8 cellular contexts compared by ENCODE assay signal in the genomic region with DNA sequence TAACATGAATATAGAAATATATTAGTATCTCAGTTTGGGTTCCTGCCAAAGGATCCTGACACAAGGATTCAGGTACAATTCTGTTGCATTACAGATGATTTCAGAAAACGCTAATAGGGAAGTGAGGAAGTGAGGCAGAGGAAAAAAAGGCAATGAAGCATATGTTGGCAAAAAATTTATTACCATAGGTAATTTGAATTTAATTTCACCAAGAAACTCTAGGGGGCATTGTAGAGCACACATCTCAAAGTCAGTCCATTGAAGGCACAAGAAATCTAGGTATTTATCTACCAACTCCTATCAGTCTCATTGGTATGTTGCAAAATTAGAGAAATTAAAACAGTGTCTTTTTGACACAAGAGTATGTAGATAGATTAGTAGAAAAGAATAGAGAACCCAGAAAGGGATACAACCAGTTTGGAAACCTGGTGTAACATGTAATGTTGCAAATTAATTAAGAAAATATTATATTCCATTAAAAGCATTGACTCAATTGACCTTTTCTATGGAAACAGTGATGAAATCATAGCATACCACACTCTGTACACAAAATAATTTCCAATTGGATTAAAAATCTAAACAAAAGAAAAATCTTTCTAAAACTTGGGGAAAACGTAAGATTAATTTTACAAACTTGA.
DNase-seq lines count a peak whose midpoint lies in the region; ATAC-seq and TF ChIP-seq lines count a peak whose summit lies in the region.

No MANE protein-coding gene starts in this region.

- H3K4me1 Mint-ChIP-seq in stimulated activated memory B cell treated with anti-CD40 and anti-IgM and Interleukin-4, amounts not matched to agents 10 μg/mL and 1 μg/mL and 100 μg/mL, for 72 hours = no peaks in the 10 kb centered on the region
- H3K4me1 Mint-ChIP-seq in CD4-positive, alpha-beta T cell (ENCODE audit: low read depth) = no peaks in the 10 kb centered on the region

- CTCF ChIA-PET in CD4-positive, alpha-beta T cell (lab: Charles Lee) = no interaction called here

- no peaks in the 10 kb centered on the region for H3K27me3 Mint-ChIP-seq in stimulated activated memory B cell treated with anti-CD40 and anti-IgM and Interleukin-4, amounts not matched to agents 10 μg/mL and 1 μg/mL and 100 μg/mL, for 72 hours
- no peaks in the 10 kb centered on the region for H3K27me3 Mint-ChIP-seq in CD4-positive, alpha-beta T cell

- TF ChIP-seq CTCF in GM06990 (IDR thresholded peaks at IDR 0.05; ENCODE audit: insufficient read depth, low read length, poor library complexity, severe bottlenecking) (peak; percentile 32), VCaP (conservative IDR thresholded peaks at IDR 0.05) (peak; percentile 52), liver (IDR thresholded peaks at IDR 0.05; ENCODE audit: low read depth, low read length, missing input control) (peak; percentile 20)
- TF ChIP-seq CTCF in CD4-positive, alpha-beta T cell (IDR thresholded peaks at IDR 0.05) = no peak

- no peaks in the 10 kb centered on the region for H3K9me3 ChIP-seq in liver (ENCODE audit: control insufficient read depth in 4 of 4, low read length in 3 of 4)
- H3K9me3 ChIP-seq in CD4-positive, alpha-beta T cell (ENCODE audit: control insufficient read depth, low read length) = no peaks in the 10 kb centered on the region

- no peak overlapping the region for H3K9ac ChIP-seq in liver (ENCODE audit: low read depth in 1 of 2, low read length in 2 of 2)

- TF ChIP-seq RAD21 in Ishikawa (IDR thresholded peaks at IDR 0.05; ENCODE audit: low read depth) (peak; percentile 39), liver (IDR thresholded peaks at IDR 0.05) (peak; percentile 19 to 32)

- peaks cover 9% of the 10 kb centered on the region for H3K9me3 Mint-ChIP-seq in stimulated activated memory B cell treated with anti-CD40 and anti-IgM and Interleukin-4, amounts not matched to agents 10 μg/mL and 1 μg/mL and 100 μg/mL, for 72 hours
- peaks cover 2% of the 10 kb centered on the region for H3K9me3 Mint-ChIP-seq in CD4-positive, alpha-beta T cell

- H3K27me3 ChIP-seq in GM06990 (replicated peaks; ENCODE audit: control insufficient read depth, insufficient read depth, low read length) = no peaks in the 10 kb centered on the region
- H3K27me3 ChIP-seq in liver (ENCODE audit: control insufficient read depth in 4 of 4, insufficient read depth in 4 of 4, low read length in 3 of 4) = no peaks in the 10 kb centered on the region
- H3K27me3 ChIP-seq in CD4-positive, alpha-beta T cell (ENCODE audit: control insufficient read depth, insufficient read depth, low read length) = no peaks in the 10 kb centered on the region

- DNase-seq in GM06990 (ENCODE audit: extremely low read depth, insufficient read length) = no peak
- no peak for DNase-seq in GF-D8 (lab: John Stamatoyannopoulos, UW)
- no peak for DNase-seq in CD4-positive, alpha-beta T cell
- DNase-seq in NK-92 (lab: John Stamatoyannopoulos, UW; ENCODE audit: unreplicated experiment) = no peak

- 48% methylated on average over 2 of the region's 2 CpGs for WGBS in liver

- ATAC-seq in stimulated activated memory B cell treated with anti-CD40 and anti-IgM and Interleukin-4, amounts not matched to agents 10 μg/mL and 1 μg/mL and 100 μg/mL, for 72 hours = no peak
- no peak for ATAC-seq in CD4-positive, alpha-beta T cell (ENCODE audit: poor library complexity)

- H3K4me1 ChIP-seq in liver (ENCODE audit: control insufficient read depth in 4 of 4, insufficient read depth in 4 of 4, low read length in 3 of 4) = no peaks in the 10 kb centered on the region

- H3K4me3 ChIP-seq in GM06990 (replicated peaks; ENCODE audit: low read depth, low read length) = no peak overlapping the region
- no peak overlapping the region for H3K4me3 ChIP-seq in liver (ENCODE audit: low read depth in 1 of 3, low read length in 3 of 3)

- H3K27ac Mint-ChIP-seq in stimulated activated memory B cell treated with anti-CD40 and anti-IgM and Interleukin-4, amounts not matched to agents 10 μg/mL and 1 μg/mL and 100 μg/mL, for 72 hours = no peak overlapping the region
- no peak overlapping the region for H3K27ac Mint-ChIP-seq in CD4-positive, alpha-beta T cell

- POLR2A ChIA-PET in CD4-positive, alpha-beta T cell (lab: Charles Lee) = no interaction called here

- H3K36me3 Mint-ChIP-seq in stimulated activated memory B cell treated with anti-CD40 and anti-IgM and Interleukin-4, amounts not matched to agents 10 μg/mL and 1 μg/mL and 100 μg/mL, for 72 hours = no peaks in the 10 kb centered on the region
- no peaks in the 10 kb centered on the region for H3K36me3 Mint-ChIP-seq in CD4-positive, alpha-beta T cell (ENCODE audit: low read depth)

- TF ChIP-seq EP300 in Ishikawa (IDR thresholded peaks at IDR 0.05; ENCODE audit: borderline replicate concordance) = no peak

- no peaks in the 10 kb centered on the region for H3K36me3 ChIP-seq in GM06990 (ENCODE audit: control insufficient read depth, insufficient read depth, low read length)
- H3K36me3 ChIP-seq in liver (ENCODE audit: control insufficient read depth in 4 of 4, insufficient read depth in 3 of 4, low read depth in 1 of 4, low read length in 3 of 4) = no peaks in the 10 kb centered on the region

- no peak overlapping the region for H3K4me3 Mint-ChIP-seq in stimulated activated memory B cell treated with anti-CD40 and anti-IgM and Interleukin-4, amounts not matched to agents 10 μg/mL and 1 μg/mL and 100 μg/mL, for 72 hours
- H3K4me3 Mint-ChIP-seq in CD4-positive, alpha-beta T cell = no peak overlapping the region

- H3K27ac ChIP-seq in VCaP = no peak overlapping the region
- no peak overlapping the region for H3K27ac ChIP-seq in liver (ENCODE audit: low read depth in 1 of 2, low read length in 2 of 2)
- H3K27ac ChIP-seq in CD4-positive, alpha-beta T cell (ENCODE audit: low read depth, low read length) = no peak overlapping the region

- intact Hi-C loops in CD4-positive, alpha-beta T cell (cut with DNase I, micrococcal nuclease) = no loop called here

TF ChIP-seq in Ishikawa, 13 proteins besides CTCF, POLR2A, EP300 and RAD21 (continues in another document):
- TF ChIP-seq NFIC (IDR thresholded peaks at IDR 0.05) = no peak
- no peak for TF ChIP-seq CREB1 (IDR thresholded peaks at IDR 0.05; ENCODE audit: low read depth)
- no peak for TF ChIP-seq EGR1 (IDR thresholded peaks at IDR 0.05)
- no peak for TF ChIP-seq TEAD4 (IDR thresholded peaks at IDR 0.05)
- TF ChIP-seq TAF1 (IDR thresholded peaks at IDR 0.05; ENCODE audit: low read depth) = no peak
- TF ChIP-seq, protein P1, sequence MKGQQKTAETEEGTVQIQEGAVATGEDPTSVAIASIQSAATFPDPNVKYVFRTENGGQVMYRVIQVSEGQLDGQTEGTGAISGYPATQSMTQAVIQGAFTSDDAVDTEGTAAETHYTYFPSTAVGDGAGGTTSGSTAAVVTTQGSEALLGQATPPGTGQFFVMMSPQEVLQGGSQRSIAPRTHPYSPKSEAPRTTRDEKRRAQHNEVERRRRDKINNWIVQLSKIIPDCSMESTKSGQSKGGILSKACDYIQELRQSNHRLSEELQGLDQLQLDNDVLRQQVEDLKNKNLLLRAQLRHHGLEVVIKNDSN (IDR thresholded peaks at IDR 0.05) = no peak

TF ChIP-seq in liver, 16 proteins besides CTCF, POLR2A, EP300 and RAD21 (continues in another document):
- TF ChIP-seq, protein P2, sequence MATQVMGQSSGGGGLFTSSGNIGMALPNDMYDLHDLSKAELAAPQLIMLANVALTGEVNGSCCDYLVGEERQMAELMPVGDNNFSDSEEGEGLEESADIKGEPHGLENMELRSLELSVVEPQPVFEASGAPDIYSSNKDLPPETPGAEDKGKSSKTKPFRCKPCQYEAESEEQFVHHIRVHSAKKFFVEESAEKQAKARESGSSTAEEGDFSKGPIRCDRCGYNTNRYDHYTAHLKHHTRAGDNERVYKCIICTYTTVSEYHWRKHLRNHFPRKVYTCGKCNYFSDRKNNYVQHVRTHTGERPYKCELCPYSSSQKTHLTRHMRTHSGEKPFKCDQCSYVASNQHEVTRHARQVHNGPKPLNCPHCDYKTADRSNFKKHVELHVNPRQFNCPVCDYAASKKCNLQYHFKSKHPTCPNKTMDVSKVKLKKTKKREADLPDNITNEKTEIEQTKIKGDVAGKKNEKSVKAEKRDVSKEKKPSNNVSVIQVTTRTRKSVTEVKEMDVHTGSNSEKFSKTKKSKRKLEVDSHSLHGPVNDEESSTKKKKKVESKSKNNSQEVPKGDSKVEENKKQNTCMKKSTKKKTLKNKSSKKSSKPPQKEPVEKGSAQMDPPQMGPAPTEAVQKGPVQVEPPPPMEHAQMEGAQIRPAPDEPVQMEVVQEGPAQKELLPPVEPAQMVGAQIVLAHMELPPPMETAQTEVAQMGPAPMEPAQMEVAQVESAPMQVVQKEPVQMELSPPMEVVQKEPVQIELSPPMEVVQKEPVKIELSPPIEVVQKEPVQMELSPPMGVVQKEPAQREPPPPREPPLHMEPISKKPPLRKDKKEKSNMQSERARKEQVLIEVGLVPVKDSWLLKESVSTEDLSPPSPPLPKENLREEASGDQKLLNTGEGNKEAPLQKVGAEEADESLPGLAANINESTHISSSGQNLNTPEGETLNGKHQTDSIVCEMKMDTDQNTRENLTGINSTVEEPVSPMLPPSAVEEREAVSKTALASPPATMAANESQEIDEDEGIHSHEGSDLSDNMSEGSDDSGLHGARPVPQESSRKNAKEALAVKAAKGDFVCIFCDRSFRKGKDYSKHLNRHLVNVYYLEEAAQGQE (IDR thresholded peaks at IDR 0.05) = no peak
- no peak for TF ChIP-seq GABPA (IDR thresholded peaks at IDR 0.05 in 1 of 2, conservative IDR thresholded peaks at IDR 0.05 in 1 of 2)
- no peak for TF ChIP-seq RXRA (IDR thresholded peaks at IDR 0.05)
- TF ChIP-seq, protein P3, sequence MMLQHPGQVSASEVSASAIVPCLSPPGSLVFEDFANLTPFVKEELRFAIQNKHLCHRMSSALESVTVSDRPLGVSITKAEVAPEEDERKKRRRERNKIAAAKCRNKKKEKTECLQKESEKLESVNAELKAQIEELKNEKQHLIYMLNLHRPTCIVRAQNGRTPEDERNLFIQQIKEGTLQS (IDR thresholded peaks at IDR 0.05) = no peak
- no peak for TF ChIP-seq EGR1 (IDR thresholded peaks at IDR 0.05; ENCODE audit: low read depth in 2 of 2)
- TF ChIP-seq, protein P4, sequence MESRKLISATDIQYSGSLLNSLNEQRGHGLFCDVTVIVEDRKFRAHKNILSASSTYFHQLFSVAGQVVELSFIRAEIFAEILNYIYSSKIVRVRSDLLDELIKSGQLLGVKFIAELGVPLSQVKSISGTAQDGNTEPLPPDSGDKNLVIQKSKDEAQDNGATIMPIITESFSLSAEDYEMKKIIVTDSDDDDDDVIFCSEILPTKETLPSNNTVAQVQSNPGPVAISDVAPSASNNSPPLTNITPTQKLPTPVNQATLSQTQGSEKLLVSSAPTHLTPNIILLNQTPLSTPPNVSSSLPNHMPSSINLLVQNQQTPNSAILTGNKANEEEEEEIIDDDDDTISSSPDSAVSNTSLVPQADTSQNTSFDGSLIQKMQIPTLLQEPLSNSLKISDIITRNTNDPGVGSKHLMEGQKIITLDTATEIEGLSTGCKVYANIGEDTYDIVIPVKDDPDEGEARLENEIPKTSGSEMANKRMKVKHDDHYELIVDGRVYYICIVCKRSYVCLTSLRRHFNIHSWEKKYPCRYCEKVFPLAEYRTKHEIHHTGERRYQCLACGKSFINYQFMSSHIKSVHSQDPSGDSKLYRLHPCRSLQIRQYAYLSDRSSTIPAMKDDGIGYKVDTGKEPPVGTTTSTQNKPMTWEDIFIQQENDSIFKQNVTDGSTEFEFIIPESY (IDR thresholded peaks at IDR 0.05) = no peak
- no peak for TF ChIP-seq HNF4A (conservative IDR thresholded peaks at IDR 0.05)
- no peak for TF ChIP-seq NR2F2 (IDR thresholded peaks at IDR 0.05)
